ENCODE assay signal across 11 cellular contexts in the genomic region with DNA sequence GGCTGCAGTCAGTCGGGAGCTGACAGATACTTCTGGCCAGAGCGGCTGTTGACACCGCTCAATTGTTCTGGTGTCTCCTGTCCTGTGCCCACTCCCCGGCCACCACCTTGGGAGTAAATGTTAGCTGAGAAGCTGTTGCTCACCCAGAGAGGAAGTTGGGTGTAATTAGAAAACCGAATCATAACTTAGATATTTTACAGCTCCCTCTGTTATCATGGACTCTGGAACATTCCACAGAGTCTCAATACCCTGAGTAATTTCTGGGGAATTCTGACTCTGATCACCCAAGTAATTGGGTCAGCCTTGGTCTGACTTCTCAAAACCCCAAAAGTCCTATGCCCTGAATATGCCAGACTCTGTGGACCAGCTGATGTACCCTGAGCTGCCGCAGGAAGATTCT. TPM values are rescaled to one million over a fixed set of nuclear protein-coding genes. Genes with fewer than 3 reads are reported as not detected.
A peak's percentile ranks its signal among the peaks of the same experiment; 100 is the strongest.
DNase-seq lines count a peak whose midpoint lies in the region; ATAC-seq and TF ChIP-seq lines count a peak whose summit lies in the region.
"Had no signal": no experiment of that assay in that cellular context is flagged by ENCODE, and none has a peak within 500 bp of the region (broad histone marks: within the 10 kb centered on the region; RNA-seq: fewer than 3 reads in every experiment).

No MANE protein-coding gene starts in this region.

- H3K4me3 ChIP-seq in BJ (ENCODE audit: low read depth, low read length) (no peak overlapping the region), epithelial cell of esophagus (ENCODE audit: low read length) (no peak overlapping the region), mucosa of rectum (ENCODE audit: low read length in 2 of 2) (no peak overlapping the region), adrenal gland (no peak overlapping the region)
- H3K4me3 ChIP-seq: BLaER1 treated with 17β-estradiol and CSF1 and Interleukin-3, amounts not matched to agents 10 nM and 100 nM had no signal

- ATAC-seq in GM19328 (IDR thresholded peaks at IDR 0.05; ENCODE audit: unreplicated experiment) = no peak

- no peak overlapping the region for H3K9ac ChIP-seq in mucosa of rectum (ENCODE audit: low read depth in 1 of 2, low read length in 2 of 2)
- H3K9ac ChIP-seq: BLaER1 treated with 17β-estradiol and CSF1 and Interleukin-3, amounts not matched to agents 10 nM and 100 nM had no signal

- TF ChIP-seq CTCF in BJ (IDR thresholded peaks at IDR 0.05; ENCODE audit: insufficient read depth, low read depth, low read length) = no peak
- no peak for TF ChIP-seq CTCF in epithelial cell of esophagus (IDR thresholded peaks at IDR 0.05; ENCODE audit: insufficient read depth, low read depth, low read length, missing control alignments)
- no peak for TF ChIP-seq CTCF in adrenal gland (IDR thresholded peaks at IDR 0.05)

- H3K9me3 ChIP-seq in mucosa of rectum (ENCODE audit: control insufficient read depth in 2 of 2, low read length in 2 of 2) (no peaks in the 10 kb centered on the region), adrenal gland (replicated peaks in 1 of 3) (no peaks in the 10 kb centered on the region)

- POLR2A ChIA-PET in BJ (lab: Charles Lee) = no interaction called here

- TF ChIP-seq POLR2A in adrenal gland (IDR thresholded peaks at IDR 0.05) = no peak

- no peaks in the 10 kb centered on the region for H3K27me3 ChIP-seq in BJ (ENCODE audit: control insufficient read depth, insufficient read depth, low read length)
- H3K27me3 ChIP-seq in mucosa of rectum (ENCODE audit: control insufficient read depth in 2 of 2, insufficient read depth in 2 of 2, low read length in 2 of 2) = no peaks in the 10 kb centered on the region
- no peaks in the 10 kb centered on the region for H3K27me3 ChIP-seq in adrenal gland

- CTCF ChIA-PET in BJ (lab: Yijun Ruan, JAX) = interaction anchor here (1.2 kb wide), 1 partner anchor 535 kb away, joined by 3 read pairs; no protein-coding TSS in a partner anchor

- H3K27ac ChIP-seq in mucosa of rectum (ENCODE audit: low read depth in 2 of 2, low read length in 2 of 2) (peak overlapping the region; percentile 11 to 43), adrenal gland (no peak overlapping the region)
- H3K27ac ChIP-seq: BLaER1 treated with 17β-estradiol and CSF1 and Interleukin-3, amounts not matched to agents 10 nM and 100 nM had no signal

- WGBS in adrenal gland, 4 donors = 79 to 93% (median 90%) methylated on average over 6 of the region's 6 CpGs

- DNase-seq in BJ (ENCODE audit: low read depth) (peak; percentile 38), NCI-H226 (peak; percentile 96), epithelial cell of esophagus (ENCODE audit: low read depth) (peak; percentile 89), adrenal gland (no peak), NCI-H187 (lab: John Stamatoyannopoulos, UW) (no peak)
- DNase-seq in activated effector memory CD4-positive, alpha-beta T cell treated with Interleukin-2 at 50 U/mL for 16 hours = no peak
- DNase-seq: hippocampal formation; stimulated activated CD4-positive, alpha-beta T cell treated with anti-CD3 and anti-CD28 coated beads, Interleukin-2, amount 100 ng/mL, for 24 hours had no signal

- H3K36me3 ChIP-seq in BJ (ENCODE audit: control insufficient read depth, insufficient read depth, low read length) (no peaks in the 10 kb centered on the region), mucosa of rectum (ENCODE audit: control insufficient read depth in 2 of 2, insufficient read depth in 2 of 2, low read length in 2 of 2) (no peaks in the 10 kb centered on the region), adrenal gland (replicated peaks in 1 of 2) (no peaks in the 10 kb centered on the region)
- H3K36me3 ChIP-seq: BLaER1 treated with 17β-estradiol and CSF1 and Interleukin-3, amounts not matched to agents 10 nM and 100 nM had no signal

- H3K4me1 ChIP-seq in mucosa of rectum (ENCODE audit: control insufficient read depth in 2 of 2, insufficient read depth in 2 of 2, low read length in 2 of 2) (peaks cover 25 to 61% of the 10 kb centered on the region in 2 donors), adrenal gland (replicated peaks in 1 of 2) (no peaks in the 10 kb centered on the region)

- intact Hi-C loops in adrenal gland (cut with DNase I) = no loop called here

RNA-seq across cellular contexts. Expression of a gene that starts 58.2 kb away (rescaled TPM):
- polyA plus RNA-seq in BJ (2011; rRNA removed) (0.05 TPM in 1 of 2 replicates, not detected in the other), adrenal gland (1 to 10 TPM in 2 of 3 donors, under 1 TPM in 1; 0.38 to 1.9 (median 1.1) TPM)
- not detected in 2 replicates for polyA minus RNA-seq in BJ (2011; rRNA and poly(A)+ RNA removed)
- total RNA-seq in adrenal gland = 1 to 10 TPM in 5 of 8 donors, under 1 TPM in 2, not detected in 1; 0.88 to 3.9 (median 1.6) TPM

Comparison
In these comparisons a context has a peak if more than half of its experiments do, and no peak if none do; other contexts are left out.
1. DNase-seq: peak in BJ (single experiment), NCI-H226 (single experiment) and epithelial cell of esophagus (single experiment); none in adrenal gland (0 of 7), NCI-H187 (0 of 2) and activated effector memory CD4-positive, alpha-beta T cell treated with Interleukin-2 at 50 U/mL for 16 hours (single experiment).
2. H3K27ac ChIP-seq: peak in mucosa of rectum (2 of 2); none in adrenal gland (0 of 5).